8 cellular contexts compared by ENCODE assay signal in the genomic region with DNA sequence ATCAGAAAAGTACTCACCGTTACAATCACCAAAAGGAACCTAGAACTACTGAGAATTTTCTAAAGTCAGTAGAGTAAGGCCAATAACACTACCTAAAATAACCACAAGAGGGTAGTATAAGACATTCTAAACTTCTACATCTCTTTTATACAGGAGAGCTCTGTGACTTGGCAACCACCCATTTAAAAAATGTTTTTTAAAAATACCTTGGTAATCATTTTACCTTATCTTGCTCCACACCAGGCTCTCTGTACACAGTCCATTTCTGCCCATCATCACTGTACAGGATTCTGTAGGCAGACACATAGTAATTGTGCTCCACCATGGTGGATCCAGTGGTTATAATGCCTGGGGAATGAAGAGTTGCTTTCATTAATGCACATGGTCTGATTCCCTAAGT. TPM values are rescaled to one million over a fixed set of nuclear protein-coding genes. Genes with fewer than 3 reads are reported as not detected.
DNase-seq lines count a peak whose midpoint lies in the region; ATAC-seq, FAIRE-seq and TF ChIP-seq lines count a peak whose summit lies in the region.

No MANE protein-coding gene starts in this region.

- H3K27me3 Mint-ChIP-seq in naive B cell: no peaks in the 10 kb centered on the region

- no peaks in the 10 kb centered on the region for H3K4me1 Mint-ChIP-seq in naive B cell

- no peaks in the 10 kb centered on the region for H3K9me3 Mint-ChIP-seq in naive B cell

- no peaks in the 10 kb centered on the region for H3K9me1 ChIP-seq in endothelial cell of umbilical vein (replicated peaks; ENCODE audit: control insufficient read depth, extremely low read depth, insufficient read depth, low read length)

- no peak for DNase-seq in activated CD4-positive, CD25-positive, alpha-beta regulatory T cell (lab: John Stamatoyannopoulos, UW)
- DNase-seq in H4 (ENCODE audit: low spot score) (peak; percentile 46), Kasumi-1 (lab: John Stamatoyannopoulos, UW) (peak; percentile 73 to 76), RKO (ENCODE audit: low spot score) (peak; percentile 70), endothelial cell of umbilical vein (ENCODE audit: low read depth, low spot score) (peak; percentile 66), naive B cell (peak; percentile 28)
- DNase-seq in activated effector memory CD4-positive, alpha-beta T cell treated with anti-CD3 and anti-CD28 coated beads, Interleukin-2, amount 50 U/mL, for 16 hours: no peak

- no peak overlapping the region for H3K27ac Mint-ChIP-seq in naive B cell

- POLR2A ChIA-PET in endothelial cell of umbilical vein (lab: Charles Lee): interaction anchor here (1.3 kb wide), 1 partner anchor 177 kb away, joined by 7 read pairs; no protein-coding TSS in a partner anchor

- H3K27me3 ChIP-seq in endothelial cell of umbilical vein (ENCODE audit: control insufficient read depth in 2 of 2, insufficient read depth in 2 of 2, low read length in 2 of 2): no peaks in the 10 kb centered on the region

- H3K27ac ChIP-seq in endothelial cell of umbilical vein (ENCODE audit: insufficient read depth, low read depth, low read length): peak overlapping the region; percentile 34

- no peak overlapping the region for H3K4me3 ChIP-seq in endothelial cell of umbilical vein (replicated peaks in 1 of 3; ENCODE audit: insufficient read depth in 1 of 3, low read depth in 1 of 3, low read length in 3 of 3)

- no peak overlapping the region for H3K4me3 Mint-ChIP-seq in naive B cell

- H4K20me1 ChIP-seq in endothelial cell of umbilical vein (replicated peaks; ENCODE audit: control insufficient read depth, extremely low read depth, insufficient read depth, low read length): no peaks in the 10 kb centered on the region

- H2AFZ ChIP-seq in endothelial cell of umbilical vein (ENCODE audit: low read depth, low read length): no peak overlapping the region

- peak; percentile 27 to 34 for TF ChIP-seq CTCF in endothelial cell of umbilical vein (IDR thresholded peaks at IDR 0.05; ENCODE audit: extremely low read depth in 1 of 2, insufficient read depth in 1 of 2, low read depth in 1 of 2, low read length in 2 of 2)

- no peak overlapping the region for H3K9ac ChIP-seq in endothelial cell of umbilical vein (replicated peaks; ENCODE audit: extremely low read depth, insufficient read depth, low read length)

- peaks cover 8% of the 10 kb centered on the region for H3K4me1 ChIP-seq in endothelial cell of umbilical vein (ENCODE audit: control insufficient read depth, extremely low read depth, insufficient read depth, low read length)

- no peak for TF ChIP-seq POLR2A in endothelial cell of umbilical vein (IDR thresholded peaks at IDR 0.05; ENCODE audit: low read depth, low read length)

- H3K79me2 ChIP-seq in endothelial cell of umbilical vein (ENCODE audit: control insufficient read depth, insufficient read depth, low read length): no peaks in the 10 kb centered on the region

- CTCF ChIA-PET in endothelial cell of umbilical vein (lab: Charles Lee): interaction anchor here (0.5 to 7.5 kb wide), 45 partner anchors 9 to 991 kb away, joined by 3 to 361 read pairs (median 5); partner anchors contain the start of genes COL8A1, CPOX and DCBLD2

- no peaks in the 10 kb centered on the region for H3K36me3 Mint-ChIP-seq in naive B cell

- intact Hi-C loops in endothelial cell of umbilical vein (cut with micrococcal nuclease): loop anchor here (1.0 to 5.0 kb wide), 5 partner anchors 84 to 936 kb away; partner anchors contain the start of genes CLDND1 and DCBLD2

- peak; percentile 48 to 65 for ATAC-seq in activated CD4-positive, CD25-positive, alpha-beta regulatory T cell treated with anti-CD3 and anti-CD28 coated beads, Interleukin-2, amount 50 U/mL, for 24 hours
- ATAC-seq in naive B cell (ENCODE audit: low read depth in 2 of 2): peak; percentile 57 to 60

- BruUV-seq in endothelial cell of umbilical vein (replicated peaks; lab: Mats Ljungman, UMichigan): no TSS peak

- no peaks in the 10 kb centered on the region for H3K9me3 ChIP-seq in endothelial cell of umbilical vein (replicated peaks; ENCODE audit: control insufficient read depth, insufficient read depth, low read length)

- FAIRE-seq in endothelial cell of umbilical vein (lab: Jason Lieb, UNC): peak; percentile 60

- no peak overlapping the region for H3K4me2 ChIP-seq in endothelial cell of umbilical vein (ENCODE audit: insufficient read depth, low read length)

- dilution Hi-C loops in endothelial cell of umbilical vein (cut with MboI; ENCODE audit: extremely low pct_ligation_motif_present, low sequenced_read_pairs): loop anchor here (25.0 kb wide), 1 partner anchor 205 kb away; no protein-coding TSS in a partner anchor

- peaks cover 5 to 21% of the 10 kb centered on the region in 2 experiments for H3K36me3 ChIP-seq in endothelial cell of umbilical vein (ENCODE audit: control insufficient read depth in 2 of 2, extremely low read depth in 1 of 2, insufficient read depth in 2 of 2, low read length in 2 of 2)

TF ChIP-seq in endothelial cell of umbilical vein, 7 proteins besides CTCF, POLR2A, EP300 and RAD21:
- no peak for TF ChIP-seq FOS (IDR thresholded peaks at IDR 0.05; ENCODE audit: borderline replicate concordance, insufficient read depth, low read length)
- no peak for TF ChIP-seq MYC (IDR thresholded peaks at IDR 0.05; ENCODE audit: low read depth, low read length)
- no peak for TF ChIP-seq POLR2AphosphoS5 (IDR thresholded peaks at IDR 0.05; ENCODE audit: insufficient read depth, low read depth, low read length)
- TF ChIP-seq MAX (IDR thresholded peaks at IDR 0.05; ENCODE audit: insufficient read depth, insufficient read length): no peak
- TF ChIP-seq GATA2 (IDR thresholded peaks at IDR 0.05; ENCODE audit: insufficient read depth, insufficient read length, low read depth, low read length): no peak
- TF ChIP-seq EZH2 (IDR thresholded peaks at IDR 0.05; ENCODE audit: borderline replicate concordance, low read depth, low read length, severe bottlenecking): no peak
- TF ChIP-seq JUN (IDR thresholded peaks at IDR 0.05; ENCODE audit: borderline replicate concordance, insufficient read depth, insufficient read length, low read depth): no peak

RNA-seq across cellular contexts. Expression of gene ST3GAL6, which starts 54.4 kb away (rescaled TPM):
- 4.6 and 11.9 TPM in 2 replicates for total RNA-seq in H4 (2014; rRNA removed; shearing (Covaris generic))
- total RNA-seq in endothelial cell of umbilical vein: 17.7 and 35.9 TPM in 2 replicates
- 11.3 and 13.2 TPM in 2 replicates for polyA plus RNA-seq in endothelial cell of umbilical vein
- polyA plus RNA-seq in endothelial cell of umbilical vein (2011; cell fraction: cytosol; rRNA removed): 9.4 and 9.9 TPM in 2 replicates
- polyA plus RNA-seq in endothelial cell of umbilical vein (2011; cell fraction: nucleus; rRNA removed): 44.5 and 49.7 TPM in 2 replicates
- 19.5 and 21.1 TPM in 2 replicates for polyA plus RNA-seq in endothelial cell of umbilical vein (2012)
- 11.9 and 23.9 TPM in 2 replicates for polyA minus RNA-seq in endothelial cell of umbilical vein
- not detected for polyA minus RNA-seq in endothelial cell of umbilical vein (2011; cell fraction: cytosol; rRNA and poly(A)+ RNA removed)
- polyA minus RNA-seq in endothelial cell of umbilical vein (2011; cell fraction: nucleus; rRNA and poly(A)+ RNA removed): 35.4 and 40.4 TPM in 2 replicates
- polyA plus RNA-seq in naive B cell (ENCODE audit: low read depth in 6 of 6): 1 to 10 TPM in 1 of 6 donors, under 1 TPM in 3, not detected in 2; 0.18 to 1.2 (median 0.31) TPM

Comparison
In these comparisons a context has a peak if more than half of its experiments do, and no peak if none do; other contexts are left out.
1. DNase-seq: peak in H4 (single experiment), Kasumi-1 (2 of 2), RKO (single experiment), endothelial cell of umbilical vein (single experiment) and naive B cell (single experiment); none in activated CD4-positive, CD25-positive, alpha-beta regulatory T cell (0 of 4) and activated effector memory CD4-positive, alpha-beta T cell treated with anti-CD3 and anti-CD28 coated beads, Interleukin-2, amount 50 U/mL, for 16 hours (single experiment).